ENCODE assay signal across 22 cellular contexts in genomic region chr4:9937078-9937477, GRCh38.
"Had no signal": no experiment of that assay in that cellular context is flagged by ENCODE, and none has a peak within 500 bp of the region (broad histone marks: within the 10 kb centered on the region; RNA-seq: fewer than 3 reads in every experiment).

No MANE protein-coding gene starts in this region.

- H3K4me1 Mint-ChIP-seq: memory B cell, natural killer cell had no signal

- H3K4me3 Mint-ChIP-seq: memory B cell; natural killer cell; stimulated activated naive B cell treated with anti-CD40 and anti-IgM and Interleukin-4, amounts not matched to agents 10 μg/mL and 1 μg/mL and 100 μg/mL, for 72 hours; stimulated activated naive CD8-positive, alpha-beta T cell treated with anti-CD3 and anti-CD28 coated beads, Interleukin-15, Interleukin-2, amounts not matched to agents 100 ng/mL and 50 ng/mL, for 24 hours had no signal

- FAIRE-seq: kidney, pancreas, small intestine, urothelium cell line had no signal

- H3K9me3 Mint-ChIP-seq: memory B cell; natural killer cell; stimulated activated naive B cell treated with anti-CD40 and anti-IgM and Interleukin-4, amounts not matched to agents 10 μg/mL and 1 μg/mL and 100 μg/mL, for 72 hours; stimulated activated naive CD8-positive, alpha-beta T cell treated with anti-CD3 and anti-CD28 coated beads, Interleukin-15, Interleukin-2, amounts not matched to agents 100 ng/mL and 50 ng/mL, for 24 hours had no signal

- H3K36me3 ChIP-seq: gastrocnemius medialis, neutrophil, pancreas, right lobe of liver, thoracic aorta, upper lobe of left lung had no signal

- H3K4me3 ChIP-seq: dorsolateral prefrontal cortex, gastrocnemius medialis, lung, pancreas, right lobe of liver, thoracic aorta, tibial nerve, upper lobe of left lung had no signal

- DNase-seq: cortex of kidney; dorsolateral prefrontal cortex; effector CD4-positive, alpha-beta T cell; foreskin fibroblast; gastrocnemius medialis; head of caudate nucleus; kidney; natural killer cell; pancreas; right lobe of liver; small intestine; stimulated activated CD4-positive, alpha-beta T cell treated with anti-CD3 and anti-CD28 coated beads, Interleukin-15, amount 100 ng/mL, for 24 hours; stimulated activated CD4-positive, alpha-beta T cell treated with anti-CD3 and anti-CD28 coated beads, Interleukin-2, amount 100 ng/mL, for 48 hours; stimulated activated naive B cell treated with anti-CD40 and anti-IgM and Interleukin-4, amounts not matched to agents 10 μg/mL and 1 μg/mL and 100 μg/mL, for 72 hours; upper lobe of left lung had no signal

- H3K27me3 Mint-ChIP-seq: memory B cell; stimulated activated naive B cell treated with anti-CD40 and anti-IgM and Interleukin-4, amounts not matched to agents 10 μg/mL and 1 μg/mL and 100 μg/mL, for 72 hours; stimulated activated naive CD8-positive, alpha-beta T cell treated with anti-CD3 and anti-CD28 coated beads, Interleukin-15, Interleukin-2, amounts not matched to agents 100 ng/mL and 50 ng/mL, for 24 hours had no signal

- H3K36me3 Mint-ChIP-seq: memory B cell; natural killer cell; stimulated activated naive B cell treated with anti-CD40 and anti-IgM and Interleukin-4, amounts not matched to agents 10 μg/mL and 1 μg/mL and 100 μg/mL, for 72 hours had no signal

- H3K27me3 ChIP-seq: dorsolateral prefrontal cortex, gastrocnemius medialis, neutrophil, pancreas, right lobe of liver, tibial nerve, upper lobe of left lung had no signal

- H3K9me3 ChIP-seq: gastrocnemius medialis, neutrophil, pancreas, right lobe of liver, thoracic aorta, tibial nerve, upper lobe of left lung had no signal

- H3K27ac ChIP-seq: dorsolateral prefrontal cortex, gastrocnemius medialis, neutrophil, pancreas, right lobe of liver, thoracic aorta, tibial nerve, upper lobe of left lung had no signal

- H3K27ac Mint-ChIP-seq: memory B cell; natural killer cell; stimulated activated naive B cell treated with anti-CD40 and anti-IgM and Interleukin-4, amounts not matched to agents 10 μg/mL and 1 μg/mL and 100 μg/mL, for 72 hours; stimulated activated naive CD8-positive, alpha-beta T cell treated with anti-CD3 and anti-CD28 coated beads, Interleukin-15, Interleukin-2, amounts not matched to agents 100 ng/mL and 50 ng/mL, for 24 hours had no signal

- H3K4me1 ChIP-seq: gastrocnemius medialis, pancreas, right lobe of liver, tibial nerve, upper lobe of left lung had no signal
